Comparison of ENCODE assay signal across 1 cellular context in genomic region chr2:200609027-200609614, GRCh38.
TF ChIP-seq lines count a peak whose summit lies in the region.

No MANE protein-coding gene starts in this region.

TF ChIP-seq in HCT116, 20 proteins besides CTCF, POLR2A, EP300 and RAD21 (continued from another document):
- TF ChIP-seq, protein P1, sequence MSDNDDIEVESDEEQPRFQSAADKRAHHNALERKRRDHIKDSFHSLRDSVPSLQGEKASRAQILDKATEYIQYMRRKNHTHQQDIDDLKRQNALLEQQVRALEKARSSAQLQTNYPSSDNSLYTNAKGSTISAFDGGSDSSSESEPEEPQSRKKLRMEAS (IDR thresholded peaks at IDR 0.05), result peak; percentile 13; the same call in 1 of the 2 replicates
- TF ChIP-seq JUND (IDR thresholded peaks at IDR 0.05), result peak; percentile 66
- TF ChIP-seq YY1 (IDR thresholded peaks at IDR 0.05; ENCODE audit: extremely low read depth, insufficient replicate concordance, low read depth, low read length), result no peak
- TF ChIP-seq SRF (IDR thresholded peaks at IDR 0.05; ENCODE audit: low read depth), result no peak
- no peak for TF ChIP-seq EZH2phosphoT487 (IDR thresholded peaks at IDR 0.05; ENCODE audit: borderline replicate concordance)
- no peak for TF ChIP-seq ZNF274 (IDR thresholded peaks at IDR 0.05; ENCODE audit: low read depth, low read length)
TF ChIP-seq in HCT116: peak in this region for 5.
